Comparison of ENCODE assay signal across 2 cellular contexts in the genomic region with DNA sequence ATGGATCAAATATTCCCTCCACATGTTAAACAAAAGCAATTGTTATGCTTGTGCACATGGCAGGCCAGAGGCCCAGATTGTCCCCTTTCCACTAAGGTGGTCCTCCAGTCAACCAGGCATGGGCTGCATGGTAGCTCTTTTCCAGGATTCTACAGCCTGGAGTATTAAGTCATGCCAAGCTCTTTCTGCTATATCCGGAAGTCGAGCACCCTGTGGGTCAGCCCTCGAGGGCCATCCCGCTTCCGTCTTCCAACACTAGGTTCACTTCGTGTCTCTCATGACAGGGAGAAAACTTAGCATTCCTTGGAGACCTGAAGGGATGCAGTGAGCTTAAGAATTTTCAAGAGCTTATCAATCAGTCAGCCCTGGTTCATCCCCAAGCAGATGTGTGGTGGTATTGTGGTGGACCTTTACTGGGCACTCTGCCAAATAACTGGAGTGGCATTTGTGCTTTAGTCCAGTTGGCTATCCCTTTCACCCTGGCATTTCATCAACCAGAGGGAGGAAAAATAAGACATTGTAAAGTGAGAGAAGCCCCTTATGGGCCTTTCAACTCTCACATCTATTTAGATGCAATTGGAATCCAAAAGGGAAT.
TF ChIP-seq lines count a peak whose summit lies in the region.
"Not testable (repeated sequence)": the region's sequence is repeated elsewhere in the genome, so short reads cannot be mapped to it uniquely, and the experiment has no call there.

No MANE protein-coding gene starts in this region.

TF ChIP-seq in K562, 482 proteins besides CTCF, POLR2A, EP300 and RAD21:
- TF ChIP-seq NFIC (IDR thresholded peaks at IDR 0.05) = peak; percentile 81

TF ChIP-seq in HepG2, 621 proteins besides CTCF, POLR2A, EP300 and RAD21:
- TF ChIP-seq ZNF136 (CRISPR knock-in tag; IDR thresholded peaks at IDR 0.05; ENCODE audit: low read depth) (0 out of 2 replicates have a peak, but pooled peaks have one; percentile 0), MYC (CRISPR knock-in tag; IDR thresholded peaks at IDR 0.05; ENCODE audit: borderline replicate concordance) (0 out of 2 replicates have a peak, but pooled peaks have one; percentile 32), ZNF142 (CRISPR knock-in tag; IDR thresholded peaks at IDR 0.05) (0 out of 2 replicates have a peak, but pooled peaks have one; percentile 53), NONO (CRISPR knock-in tag; conservative IDR thresholded peaks at IDR 0.05) (0 out of 2 replicates have a peak, but pooled peaks have one; percentile 15), POLR2G (IDR thresholded peaks at IDR 0.05; ENCODE audit: low read depth, low read length) (0 out of 2 replicates have a peak, but pooled peaks have one; percentile 3), ZNF772 (CRISPR knock-in tag; IDR thresholded peaks at IDR 0.05) (0 out of 2 replicates have a peak, but pooled peaks have one; percentile 32), ZNF232 (CRISPR knock-in tag; IDR thresholded peaks at IDR 0.05; ENCODE audit: borderline replicate concordance) (0 out of 2 replicates have a peak, but pooled peaks have one; percentile 55), ZNF605 (CRISPR knock-in tag; IDR thresholded peaks at IDR 0.05) (0 out of 2 replicates have a peak, but pooled peaks have one; percentile 10), ZBTB38 (CRISPR knock-in tag; IDR thresholded peaks at IDR 0.05) (peak; percentile 77; the same call in 1 of the 2 replicates), ZNF143 (CRISPR knock-in tag; IDR thresholded peaks at IDR 0.05) (peak; percentile 20; the same call in 1 of the 2 replicates), ZNF431 (CRISPR knock-in tag; IDR thresholded peaks at IDR 0.05; ENCODE audit: borderline replicate concordance, low read depth) (peak; percentile 59; the same call in 1 of the 2 replicates), ZFY (CRISPR knock-in tag; IDR thresholded peaks at IDR 0.05) (0 out of 2 replicates have a peak, but pooled peaks have one; percentile 26), BRCA1 (CRISPR knock-in tag; IDR thresholded peaks at IDR 0.05) (peak; percentile 32; the same call in 1 of the 2 replicates), TARDBP (CRISPR knock-in tag; IDR thresholded peaks at IDR 0.05) (0 out of 2 replicates have a peak, but pooled peaks have one; percentile 26), MED1 (CRISPR knock-in tag; IDR thresholded peaks at IDR 0.05) (peak; percentile 35), ZC3H13 (CRISPR knock-in tag; IDR thresholded peaks at IDR 0.05) (peak; percentile 87)
- not testable (repeated sequence) for TF ChIP-seq NONO (IDR thresholded peaks at IDR 0.05)
- TF ChIP-seq, protein P1, sequence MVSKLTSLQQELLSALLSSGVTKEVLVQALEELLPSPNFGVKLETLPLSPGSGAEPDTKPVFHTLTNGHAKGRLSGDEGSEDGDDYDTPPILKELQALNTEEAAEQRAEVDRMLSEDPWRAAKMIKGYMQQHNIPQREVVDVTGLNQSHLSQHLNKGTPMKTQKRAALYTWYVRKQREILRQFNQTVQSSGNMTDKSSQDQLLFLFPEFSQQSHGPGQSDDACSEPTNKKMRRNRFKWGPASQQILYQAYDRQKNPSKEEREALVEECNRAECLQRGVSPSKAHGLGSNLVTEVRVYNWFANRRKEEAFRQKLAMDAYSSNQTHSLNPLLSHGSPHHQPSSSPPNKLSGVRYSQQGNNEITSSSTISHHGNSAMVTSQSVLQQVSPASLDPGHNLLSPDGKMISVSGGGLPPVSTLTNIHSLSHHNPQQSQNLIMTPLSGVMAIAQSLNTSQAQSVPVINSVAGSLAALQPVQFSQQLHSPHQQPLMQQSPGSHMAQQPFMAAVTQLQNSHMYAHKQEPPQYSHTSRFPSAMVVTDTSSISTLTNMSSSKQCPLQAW (CRISPR knock-in tag; IDR thresholded peaks at IDR 0.05) = 0 out of 2 replicates have a peak, but pooled peaks have one; percentile 49
- TF ChIP-seq, protein P2, sequence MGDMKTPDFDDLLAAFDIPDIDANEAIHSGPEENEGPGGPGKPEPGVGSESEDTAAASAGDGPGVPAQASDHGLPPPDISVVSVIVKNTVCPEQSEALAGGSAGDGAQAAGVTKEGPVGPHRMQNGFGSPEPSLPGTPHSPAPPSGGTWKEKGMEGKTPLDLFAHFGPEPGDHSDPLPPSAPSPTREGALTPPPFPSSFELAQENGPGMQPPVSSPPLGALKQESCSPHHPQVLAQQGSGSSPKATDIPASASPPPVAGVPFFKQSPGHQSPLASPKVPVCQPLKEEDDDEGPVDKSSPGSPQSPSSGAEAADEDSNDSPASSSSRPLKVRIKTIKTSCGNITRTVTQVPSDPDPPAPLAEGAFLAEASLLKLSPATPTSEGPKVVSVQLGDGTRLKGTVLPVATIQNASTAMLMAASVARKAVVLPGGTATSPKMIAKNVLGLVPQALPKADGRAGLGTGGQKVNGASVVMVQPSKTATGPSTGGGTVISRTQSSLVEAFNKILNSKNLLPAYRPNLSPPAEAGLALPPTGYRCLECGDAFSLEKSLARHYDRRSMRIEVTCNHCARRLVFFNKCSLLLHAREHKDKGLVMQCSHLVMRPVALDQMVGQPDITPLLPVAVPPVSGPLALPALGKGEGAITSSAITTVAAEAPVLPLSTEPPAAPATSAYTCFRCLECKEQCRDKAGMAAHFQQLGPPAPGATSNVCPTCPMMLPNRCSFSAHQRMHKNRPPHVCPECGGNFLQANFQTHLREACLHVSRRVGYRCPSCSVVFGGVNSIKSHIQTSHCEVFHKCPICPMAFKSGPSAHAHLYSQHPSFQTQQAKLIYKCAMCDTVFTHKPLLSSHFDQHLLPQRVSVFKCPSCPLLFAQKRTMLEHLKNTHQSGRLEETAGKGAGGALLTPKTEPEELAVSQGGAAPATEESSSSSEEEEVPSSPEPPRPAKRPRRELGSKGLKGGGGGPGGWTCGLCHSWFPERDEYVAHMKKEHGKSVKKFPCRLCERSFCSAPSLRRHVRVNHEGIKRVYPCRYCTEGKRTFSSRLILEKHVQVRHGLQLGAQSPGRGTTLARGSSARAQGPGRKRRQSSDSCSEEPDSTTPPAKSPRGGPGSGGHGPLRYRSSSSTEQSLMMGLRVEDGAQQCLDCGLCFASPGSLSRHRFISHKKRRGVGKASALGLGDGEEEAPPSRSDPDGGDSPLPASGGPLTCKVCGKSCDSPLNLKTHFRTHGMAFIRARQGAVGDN (CRISPR knock-in tag; IDR thresholded peaks at IDR 0.05) = peak; percentile 25; the same call in 1 of the 2 replicates
